In the genomic region with DNA sequence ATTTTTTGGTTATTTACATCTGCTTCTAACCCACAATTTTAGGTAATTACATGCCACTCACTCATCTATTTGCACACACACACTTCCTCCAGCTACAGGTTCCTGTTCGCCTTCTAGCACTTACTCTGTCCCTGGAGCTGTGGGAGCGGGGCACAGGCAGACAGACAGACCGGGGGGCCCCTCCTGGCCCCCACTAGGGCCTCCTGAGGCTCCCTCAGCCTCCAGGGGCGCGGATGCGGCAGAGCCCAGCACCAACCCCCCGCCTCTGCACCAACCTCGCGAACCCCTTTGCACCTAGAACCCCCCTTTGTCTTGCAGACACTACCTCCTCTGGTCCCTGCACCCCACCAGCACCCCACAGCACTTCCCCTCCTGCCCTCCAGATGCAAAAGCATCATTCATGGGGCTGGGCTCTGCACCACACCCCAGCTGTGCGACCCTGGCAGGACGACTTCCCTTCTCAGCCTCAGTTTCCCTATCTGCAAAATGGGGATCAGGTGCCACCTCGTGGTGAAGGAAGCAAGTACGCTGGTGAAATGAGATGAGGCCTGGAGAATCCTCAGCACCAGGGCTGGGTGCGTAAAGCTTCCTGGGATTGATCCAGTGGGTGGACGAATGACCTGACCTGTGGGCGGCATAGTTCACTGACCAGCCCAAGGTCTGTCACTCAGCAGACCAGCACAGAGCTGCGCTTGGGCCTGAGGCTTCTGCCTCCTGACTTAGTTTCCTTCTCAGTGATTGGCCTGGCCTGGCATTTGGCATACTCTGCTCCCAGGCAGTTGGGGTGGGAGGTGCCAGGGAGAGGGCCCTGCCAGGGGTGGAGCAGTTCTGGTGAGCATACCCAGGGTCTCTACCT, we compare ENCODE assay signal across 1 cellular context.
TF ChIP-seq lines count a peak whose summit lies in the region.

No MANE protein-coding gene starts in this region.

TF ChIP-seq in IMR-90, 13 proteins besides CTCF, POLR2A, EP300 and RAD21 (continued from another document):
- TF ChIP-seq, protein P1, sequence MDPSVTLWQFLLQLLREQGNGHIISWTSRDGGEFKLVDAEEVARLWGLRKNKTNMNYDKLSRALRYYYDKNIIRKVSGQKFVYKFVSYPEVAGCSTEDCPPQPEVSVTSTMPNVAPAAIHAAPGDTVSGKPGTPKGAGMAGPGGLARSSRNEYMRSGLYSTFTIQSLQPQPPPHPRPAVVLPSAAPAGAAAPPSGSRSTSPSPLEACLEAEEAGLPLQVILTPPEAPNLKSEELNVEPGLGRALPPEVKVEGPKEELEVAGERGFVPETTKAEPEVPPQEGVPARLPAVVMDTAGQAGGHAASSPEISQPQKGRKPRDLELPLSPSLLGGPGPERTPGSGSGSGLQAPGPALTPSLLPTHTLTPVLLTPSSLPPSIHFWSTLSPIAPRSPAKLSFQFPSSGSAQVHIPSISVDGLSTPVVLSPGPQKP (IDR thresholded peaks at IDR 0.05; ENCODE audit: borderline replicate concordance, low read depth, low read length), result no peak
- TF ChIP-seq CEBPB (IDR thresholded peaks at IDR 0.05; ENCODE audit: low read depth, low read length) (no peak), CHD1 (IDR thresholded peaks at IDR 0.05; ENCODE audit: low read depth, low read length) (no peak), RCOR1 (IDR thresholded peaks at IDR 0.05; ENCODE audit: insufficient replicate concordance, low read length) (no peak)
